2 cellular contexts compared by ENCODE assay signal in the genomic region with DNA sequence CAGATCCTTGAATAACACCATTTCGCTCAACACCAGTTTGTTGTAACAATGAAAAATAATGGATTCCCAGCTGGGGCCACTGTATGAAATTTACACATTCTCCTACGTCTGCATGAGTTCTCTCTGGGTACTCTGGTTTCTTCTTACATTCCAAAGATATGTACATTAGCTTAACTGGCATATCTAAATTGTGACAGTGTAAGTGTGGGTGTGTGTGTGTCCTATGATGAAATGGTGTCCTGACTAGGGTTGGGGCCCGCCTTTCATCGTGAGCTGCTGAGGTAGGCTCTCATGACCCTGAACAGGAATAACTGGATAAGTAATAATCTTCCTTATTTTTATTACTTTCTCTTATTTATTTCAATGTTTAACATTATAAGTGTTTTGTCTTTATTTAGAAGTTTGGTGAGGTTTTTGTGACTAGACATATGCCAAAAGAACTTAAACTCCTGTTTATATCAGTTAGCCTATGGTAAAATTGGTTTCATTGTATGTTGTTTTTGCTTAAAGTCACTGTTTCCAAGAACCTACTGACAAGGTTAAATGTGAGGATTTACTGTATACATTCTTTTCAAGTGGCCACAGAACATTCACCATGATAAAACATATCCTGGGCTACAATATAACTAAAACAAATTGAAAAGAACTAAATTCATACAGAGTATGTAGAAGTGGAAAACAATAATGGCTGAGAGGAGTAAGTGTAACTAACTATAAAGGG.
TF ChIP-seq lines count a peak whose summit lies in the region.

No MANE protein-coding gene starts in this region.

TF ChIP-seq in HepG2, 621 proteins besides CTCF, POLR2A, EP300 and RAD21:
- TF ChIP-seq GMEB1 (CRISPR knock-in tag; IDR thresholded peaks at IDR 0.05; ENCODE audit: borderline replicate concordance) (no peak), NR1H2 (CRISPR knock-in tag; IDR thresholded peaks at IDR 0.05; ENCODE audit: borderline replicate concordance, low read depth) (no peak), MED8 (CRISPR knock-in tag; IDR thresholded peaks at IDR 0.05; ENCODE audit: insufficient replicate concordance) (no peak), ZMYM3 (CRISPR knock-in tag; IDR thresholded peaks at IDR 0.05) (no peak), ZNF224 (CRISPR knock-in tag; IDR thresholded peaks at IDR 0.05) (no peak), ZNF430 (CRISPR knock-in tag; IDR thresholded peaks at IDR 0.05) (no peak)
- TF ChIP-seq, protein P1, sequence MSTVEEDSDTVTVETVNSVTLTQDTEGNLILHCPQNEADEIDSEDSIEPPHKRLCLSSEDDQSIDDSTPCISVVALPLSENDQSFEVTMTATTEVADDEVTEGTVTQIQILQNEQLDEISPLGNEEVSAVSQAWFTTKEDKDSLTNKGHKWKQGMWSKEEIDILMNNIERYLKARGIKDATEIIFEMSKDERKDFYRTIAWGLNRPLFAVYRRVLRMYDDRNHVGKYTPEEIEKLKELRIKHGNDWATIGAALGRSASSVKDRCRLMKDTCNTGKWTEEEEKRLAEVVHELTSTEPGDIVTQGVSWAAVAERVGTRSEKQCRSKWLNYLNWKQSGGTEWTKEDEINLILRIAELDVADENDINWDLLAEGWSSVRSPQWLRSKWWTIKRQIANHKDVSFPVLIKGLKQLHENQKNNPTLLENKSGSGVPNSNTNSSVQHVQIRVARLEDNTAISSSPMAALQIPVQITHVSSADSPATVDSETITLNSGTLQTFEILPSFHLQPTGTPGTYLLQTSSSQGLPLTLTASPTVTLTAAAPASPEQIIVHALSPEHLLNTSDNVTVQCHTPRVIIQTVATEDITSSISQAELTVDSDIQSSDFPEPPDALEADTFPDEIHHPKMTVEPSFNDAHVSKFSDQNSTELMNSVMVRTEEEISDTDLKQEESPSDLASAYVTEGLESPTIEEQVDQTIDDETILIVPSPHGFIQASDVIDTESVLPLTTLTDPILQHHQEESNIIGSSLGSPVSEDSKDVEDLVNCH (CRISPR knock-in tag; IDR thresholded peaks at IDR 0.05), result no peak

TF ChIP-seq in GM12878, 131 proteins besides CTCF, POLR2A, EP300 and RAD21:
- TF ChIP-seq TBL1XR1 (IDR thresholded peaks at IDR 0.05; ENCODE audit: low read depth, low read length) (no peak), KLF5 (IDR thresholded peaks at IDR 0.05; ENCODE audit: partially characterized antibody) (no peak)
TF ChIP-seq in GM12878: peak in this region for 0.
